Comparison of ENCODE assay signal across 9 cellular contexts in the genomic region with DNA sequence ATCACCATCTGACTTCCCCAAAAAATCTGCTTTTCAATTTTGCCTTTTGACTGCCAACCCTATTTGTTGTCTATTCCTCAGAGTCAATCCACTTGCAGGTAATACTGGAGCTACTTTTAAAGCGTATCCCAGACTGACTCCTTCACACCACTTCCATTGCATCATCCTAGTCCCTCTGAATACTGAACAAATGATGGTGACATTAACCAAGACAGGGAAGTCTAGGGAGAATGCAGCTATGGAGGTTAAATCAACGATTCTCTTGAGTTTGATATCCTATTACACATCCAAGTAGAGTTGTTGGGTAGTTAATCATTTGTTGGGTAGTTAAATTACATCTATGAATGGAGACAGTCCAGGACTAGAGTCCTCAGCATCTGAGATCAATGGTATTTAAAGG. TPM values are rescaled to one million over a fixed set of nuclear protein-coding genes. Genes with fewer than 3 reads are reported as not detected.
DNase-seq lines count a peak whose midpoint lies in the region; ATAC-seq, FAIRE-seq and TF ChIP-seq lines count a peak whose summit lies in the region.
"Had no signal": no experiment of that assay in that cellular context is flagged by ENCODE, and none has a peak within 500 bp of the region (broad histone marks: within the 10 kb centered on the region; RNA-seq: fewer than 3 reads in every experiment).

No MANE protein-coding gene starts in this region.

- H3K36me3 ChIP-seq in OCI-LY1 (ENCODE audit: insufficient read depth, low read length) (peaks cover 29% of the 10 kb centered on the region), psoas muscle (ENCODE audit: insufficient read depth in 1 of 2, low read depth in 1 of 2) (peaks cover 0 to 18% of the 10 kb centered on the region in 2 donors), small intestine (ENCODE audit: control insufficient read depth in 2 of 2, insufficient read depth in 2 of 2, low read length in 2 of 2) (no peaks in the 10 kb centered on the region)

- no peak for FAIRE-seq in small intestine (lab: Jason Lieb, UNC)

- H3K27me3 ChIP-seq in OCI-LY1 (ENCODE audit: insufficient read depth, low read length) (no peaks in the 10 kb centered on the region), psoas muscle (ENCODE audit: insufficient read depth in 3 of 3, low read length in 2 of 3) (no peaks in the 10 kb centered on the region), small intestine (ENCODE audit: control insufficient read depth in 2 of 2, insufficient read depth in 2 of 2, low read length in 2 of 2) (no peaks in the 10 kb centered on the region)

- peak overlapping the region; percentile 100 for H3K4me2 ChIP-seq in OCI-LY1 (ENCODE audit: low read length)

- peak overlapping the region; percentile 90; the same call in 1 of the 2 replicates for H3K9ac ChIP-seq in OCI-LY1 (ENCODE audit: low read length)

- peak overlapping the region; percentile 90 for H3K4me3 ChIP-seq in OCI-LY1 (ENCODE audit: low read depth, low read length, poor library complexity, severe bottlenecking)
- H3K4me3 ChIP-seq in epithelial cell of proximal tubule (ENCODE audit: low read depth, low read length) = peak overlapping the region; percentile 78
- H3K4me3 ChIP-seq in psoas muscle = peak overlapping the region; percentile 76
- H3K4me3 ChIP-seq in small intestine (ENCODE audit: low read depth in 1 of 2, low read length in 2 of 2) = no peak overlapping the region

- WGBS in psoas muscle, 3 donors = 62 to 81% (median 66%) methylated on average over 2 of the region's 2 CpGs
- 56 to 79% (median 57%) methylated on average over 2 of the region's 2 CpGs for WGBS in small intestine, 3 donors

- H3K27ac ChIP-seq in OCI-LY1 (ENCODE audit: low read depth, low read length, poor library complexity, severe bottlenecking) = no peak overlapping the region
- H3K27ac ChIP-seq in psoas muscle = no peak overlapping the region
- H3K27ac ChIP-seq in small intestine (ENCODE audit: low read depth in 1 of 2, low read length in 1 of 2) = no peak overlapping the region

- H2AFZ ChIP-seq in OCI-LY1 (ENCODE audit: low read length) = no peak overlapping the region

- TF ChIP-seq CTCF in OCI-LY1 (IDR thresholded peaks at IDR 0.05; ENCODE audit: low read length) = no peak
- no peak for TF ChIP-seq CTCF in epithelial cell of proximal tubule (conservative IDR thresholded peaks at IDR 0.05; ENCODE audit: low read depth, low read length)
- TF ChIP-seq CTCF in psoas muscle (IDR thresholded peaks at IDR 0.05) = no peak

- DNase-seq in DMS53 (lab: John Stamatoyannopoulos, UW) = peak; percentile 46
- no peak for DNase-seq in DMS53 treated with DMSO at 0.1 percent for 48 hours (lab: John Stamatoyannopoulos, UW; ENCODE audit: unreplicated experiment)
- DNase-seq in epithelial cell of proximal tubule (ENCODE audit: low read depth) = no peak
- DNase-seq in psoas muscle = no peak
- DNase-seq in small intestine = no peak
- DNase-seq: NCI-H187 had no signal

- intact Hi-C loops in psoas muscle (cut with DNase I) = loop anchor here in 1 of 2 donors (5.0 kb wide), 1 partner anchor 43 kb away; no protein-coding TSS in a partner anchor

- H3K79me2 ChIP-seq in OCI-LY1 (ENCODE audit: insufficient read depth, low read length) = peaks cover 40% of the 10 kb centered on the region

- no peaks in the 10 kb centered on the region for H4K20me1 ChIP-seq in OCI-LY1 (ENCODE audit: insufficient read depth, low read length)

- ATAC-seq in psoas muscle = no peak
- no peak for ATAC-seq in HG02759 (IDR thresholded peaks at IDR 0.05; ENCODE audit: unreplicated experiment)
- no peak for ATAC-seq in HG02588 (IDR thresholded peaks at IDR 0.05; ENCODE audit: unreplicated experiment)

- no peaks in the 10 kb centered on the region for H3K9me2 ChIP-seq in OCI-LY1 (ENCODE audit: low read depth, low read length)

- no peaks in the 10 kb centered on the region for H3K9me3 ChIP-seq in OCI-LY1 (ENCODE audit: low read length)
- H3K9me3 ChIP-seq in psoas muscle = no peaks in the 10 kb centered on the region
- no peaks in the 10 kb centered on the region for H3K9me3 ChIP-seq in small intestine (ENCODE audit: control insufficient read depth, low read depth)

- H3F3A ChIP-seq in OCI-LY1 (ENCODE audit: insufficient read depth, low read length) = no peaks in the 10 kb centered on the region

- H3K4me1 ChIP-seq in OCI-LY1 (ENCODE audit: insufficient read depth, low read length, severe bottlenecking) (peaks cover 49% of the 10 kb centered on the region), psoas muscle (peaks cover 38% of the 10 kb centered on the region), small intestine (ENCODE audit: control insufficient read depth in 2 of 2, insufficient read depth in 1 of 2, low read depth in 1 of 2, low read length in 1 of 2) (no peaks in the 10 kb centered on the region)

RNA-seq across cellular contexts. Expression of gene OGFRL1, which starts 2.0 kb away (rescaled TPM):
- total RNA-seq in epithelial cell of proximal tubule = 30.7 and 34.0 TPM in 2 replicates
- 1 to 10 TPM; 5.8 to 7.7 (median 7.1) TPM for total RNA-seq in psoas muscle
- polyA plus RNA-seq in psoas muscle = 1 to 10 TPM; 2.0 to 4.3 (median 2.4) TPM
- 1 to 10 TPM in 2 of 3 donors, under 1 TPM in 1; 0.22 to 3.8 (median 1.6) TPM for polyA plus RNA-seq in small intestine

Comparison
In these comparisons a context has a peak if more than half of its experiments do, and no peak if none do; other contexts are left out.
1. H3K4me3 ChIP-seq: peak in OCI-LY1 (single experiment), epithelial cell of proximal tubule (single experiment) and psoas muscle (single experiment); none in small intestine (0 of 2).